ENCODE assay signal across 26 cellular contexts in genomic region chr2:159944874-159945273, GRCh38. TPM values are rescaled to one million over a fixed set of nuclear protein-coding genes. Genes with fewer than 3 reads are reported as not detected.
"Had no signal": no experiment of that assay in that cellular context is flagged by ENCODE, and none has a peak within 500 bp of the region (broad histone marks: within the 10 kb centered on the region; RNA-seq: fewer than 3 reads in every experiment).

No MANE protein-coding gene starts in this region.

- ATAC-seq: activated CD4-positive, CD25-positive, alpha-beta regulatory T cell treated with anti-CD3 and anti-CD28 coated beads, Interleukin-2, amount 50 U/mL, for 24 hours; activated CD8-positive, alpha-beta T cell treated with anti-CD3 and anti-CD28 coated beads, Interleukin-2, amount 10 ng/mL, durations not matched to agents 7 days and 5 days; body of pancreas; Right ventricle myocardium inferior had no signal

- H3K27ac ChIP-seq: body of pancreas, SJCRH30, WERI-Rb-1 had no signal

- H3K27me3 ChIP-seq: adrenal gland, body of pancreas, SJCRH30 had no signal

- H3K4me3 Mint-ChIP-seq: activated CD8-positive, alpha-beta T cell treated with anti-CD3 and anti-CD28 coated beads, Interleukin-2, amount 10 ng/mL, durations not matched to agents 7 days and 5 days; activated naive CD8-positive, alpha-beta T cell treated with anti-CD3 and anti-CD28 coated beads, Interleukin-2, amount 10 ng/mL, durations not matched to agents 7 days and 5 days; central memory CD8-positive, alpha-beta T cell had no signal

- H3K4me1 Mint-ChIP-seq: activated naive CD8-positive, alpha-beta T cell treated with anti-CD3 and anti-CD28 coated beads, Interleukin-2, amount 10 ng/mL, durations not matched to agents 7 days and 5 days; central memory CD8-positive, alpha-beta T cell had no signal

- H3K4me2 ChIP-seq: SK-N-SH had no signal

- H3K27ac Mint-ChIP-seq: activated CD8-positive, alpha-beta T cell treated with anti-CD3 and anti-CD28 coated beads, Interleukin-2, amount 10 ng/mL, durations not matched to agents 7 days and 5 days; activated naive CD8-positive, alpha-beta T cell treated with anti-CD3 and anti-CD28 coated beads, Interleukin-2, amount 10 ng/mL, durations not matched to agents 7 days and 5 days had no signal

- H3K36me3 Mint-ChIP-seq: activated naive CD8-positive, alpha-beta T cell treated with anti-CD3 and anti-CD28 coated beads, Interleukin-2, amount 10 ng/mL, durations not matched to agents 7 days and 5 days had no signal

- H3K9ac ChIP-seq: SK-N-SH had no signal

- H3K9me3 ChIP-seq: adrenal gland, body of pancreas, SJCRH30, SK-N-SH had no signal

- H3K9me3 Mint-ChIP-seq: activated naive CD8-positive, alpha-beta T cell treated with anti-CD3 and anti-CD28 coated beads, Interleukin-2, amount 10 ng/mL, durations not matched to agents 7 days and 5 days; central memory CD8-positive, alpha-beta T cell had no signal

- H3K36me3 ChIP-seq: adrenal gland, SJCRH30, WERI-Rb-1 had no signal

- H3K4me3 ChIP-seq: adrenal gland, body of pancreas, SJCRH30 had no signal

- DNase-seq: activated CD4-positive, alpha-beta T cell treated with anti-CD3 and anti-CD28 coated beads for 48 hours; activated CD4-positive, alpha-beta T cell treated with anti-CD3 and anti-CD28 coated beads, Interleukin-2, amount 50 U/mL, for 4 hours; activated CD8-positive, alpha-beta memory T cell treated with anti-CD3 and anti-CD28 coated beads, Interleukin-2, amount 50 U/mL, for 48 hours; activated CD8-positive, alpha-beta T cell treated with anti-CD3 and anti-CD28 coated beads, Interleukin-2, amount 10 ng/mL, durations not matched to agents 7 days and 5 days; activated naive CD4-positive, alpha-beta T cell treated with anti-CD3 and anti-CD28 coated beads, Interleukin-2, amount 50 U/mL, for 16 hours; activated naive CD8-positive, alpha-beta T cell treated with anti-CD3 and anti-CD28 coated beads, Interleukin-2, amount 10 ng/mL, durations not matched to agents 7 days and 5 days; activated T-cell treated with anti-CD3 and anti-CD28 coated beads, Interleukin-2, amount 50 U/mL, for 1 hour; adrenal gland; aorta; body of pancreas; Kasumi-1; NCI-H1092; NCI-H1930; NCI-H2171; NCI-H2227 treated with DMSO at 0.1 percent for 48 hours; NCI-H446 treated with DMSO at 0.1 percent for 48 hours; NCI-H524 treated with DMSO at 0.1 percent for 48 hours; RPMI8226; SJCRH30; SK-N-SH; T-helper 1 cell; WERI-Rb-1 had no signal

- H3K4me1 ChIP-seq: body of pancreas had no signal

RNA-seq across cellular contexts. Expression of gene LY75, which starts 40.3 kb away (rescaled TPM):
- total RNA-seq: OCI-LY7, SJCRH30 had no signal
- polyA plus RNA-seq: SK-N-SH had no signal
